Comparison of ENCODE assay signal across 12 cellular contexts in genomic region chr2:68230246-68231060, GRCh38. TPM values are rescaled to one million over a fixed set of nuclear protein-coding genes. Genes with fewer than 3 reads are reported as not detected.
A peak's percentile ranks its signal among the peaks of the same experiment; 100 is the strongest.
DNase-seq lines count a peak whose midpoint lies in the region; ATAC-seq and TF ChIP-seq lines count a peak whose summit lies in the region.
"Had no signal": no experiment of that assay in that cellular context is flagged by ENCODE, and none has a peak within 500 bp of the region (broad histone marks: within the 10 kb centered on the region; RNA-seq: fewer than 3 reads in every experiment).

No MANE protein-coding gene starts in this region.

- H4K91ac ChIP-seq in mesenchymal stem cell (ENCODE audit: low read length): no peak overlapping the region

- H2BK120ac ChIP-seq in mesenchymal stem cell (ENCODE audit: low read depth, low read length): no peak overlapping the region

- H3K27me3 Mint-ChIP-seq in activated B cell treated with CpG ODN at 0.5 μM for 24 hours: no peaks in the 10 kb centered on the region

- TF ChIP-seq CTCF in A673 (conservative IDR thresholded peaks at IDR 0.05; ENCODE audit: low read depth, low read length): no peak
- no peak for TF ChIP-seq CTCF in activated B cell treated with CpG ODN at 0.5 μM for 24 hours (IDR thresholded peaks at IDR 0.05)

- H3K4me3 ChIP-seq in A673 (ENCODE audit: low read depth, low read length, poor library complexity, severe bottlenecking): no peak overlapping the region
- no peak overlapping the region for H3K4me3 ChIP-seq in mesenchymal stem cell (ENCODE audit: insufficient read depth in 1 of 2, low read depth in 1 of 2, low read length in 2 of 2)
- H3K4me3 ChIP-seq: coronary artery had no signal

- 79% methylated on average over 3 of the region's 5 CpGs for WGBS in mesenchymal stem cell

- DNase-seq in A673 (ENCODE audit: low spot score) (no peak), ELR (ENCODE audit: low read depth) (peak; percentile 30), activated B cell treated with CpG ODN at 0.5 μM for 24 hours (no peak), mesenchymal stem cell (peak; percentile 41), mucosa of gallbladder (ENCODE audit: low spot score) (no peak), NCI-H524 treated with DMSO at 0.1 percent for 48 hours (lab: John Stamatoyannopoulos, UW) (no peak), SIG-M5 (lab: John Stamatoyannopoulos, UW) (no peak), NCI-H345 (lab: John Stamatoyannopoulos, UW) (no peak)
- DNase-seq: midbrain, NCI-H1092 treated with DMSO at 0.1 percent for 48 hours, NCI-H774 had no signal

- peak overlapping the region; percentile 2 for H3K4me3 Mint-ChIP-seq in activated B cell treated with CpG ODN at 0.5 μM for 24 hours

- no TSS peak for BruUV-seq in A673 (replicated peaks; lab: Mats Ljungman, UMichigan)

- no peak overlapping the region for H3K14ac ChIP-seq in mesenchymal stem cell (ENCODE audit: low read length in 2 of 2)

- peak overlapping the region; percentile 26 for H3K27ac ChIP-seq in A673 (ENCODE audit: low read depth, low read length, poor library complexity, severe bottlenecking)
- H3K27ac ChIP-seq in mesenchymal stem cell (ENCODE audit: low read length, poor library complexity, severe bottlenecking): peak overlapping the region; percentile 72

- no peak overlapping the region for H3K4me2 ChIP-seq in mesenchymal stem cell (ENCODE audit: low read length, poor library complexity, severe bottlenecking)

- H4K8ac ChIP-seq in mesenchymal stem cell (ENCODE audit: low read length): no peak overlapping the region

- H3K23ac ChIP-seq in mesenchymal stem cell (ENCODE audit: low read length in 2 of 2): no peak overlapping the region

- no peak for ATAC-seq in activated B cell treated with CpG ODN at 0.5 μM for 24 hours (ENCODE audit: low read depth)

- H2BK12ac ChIP-seq in mesenchymal stem cell (ENCODE audit: low read length in 2 of 2): no peak overlapping the region

- no peak overlapping the region for H3K4ac ChIP-seq in mesenchymal stem cell (ENCODE audit: low read depth in 1 of 2, low read length in 2 of 2)

- H3K18ac ChIP-seq in mesenchymal stem cell (ENCODE audit: low read depth in 1 of 2, low read length in 2 of 2): no peak overlapping the region

- H3K27ac Mint-ChIP-seq in activated B cell treated with CpG ODN at 0.5 μM for 24 hours: peak overlapping the region; percentile 57

- H3K9me3 ChIP-seq in A673 (ENCODE audit: low read depth, low read length, poor library complexity, severe bottlenecking) (no peaks in the 10 kb centered on the region), mesenchymal stem cell (ENCODE audit: control insufficient read depth, low read length) (no peaks in the 10 kb centered on the region)

- peaks cover 19% of the 10 kb centered on the region for H3K36me3 Mint-ChIP-seq in activated B cell treated with CpG ODN at 0.5 μM for 24 hours (ENCODE audit: low read depth)

- no peaks in the 10 kb centered on the region for H3K79me1 ChIP-seq in mesenchymal stem cell (replicated peaks; ENCODE audit: low read length, poor library complexity, severe bottlenecking)

- no peak overlapping the region for H2AFZ ChIP-seq in mesenchymal stem cell (ENCODE audit: low read depth, low read length)

- peaks cover 90% of the 10 kb centered on the region for H3K4me1 Mint-ChIP-seq in activated B cell treated with CpG ODN at 0.5 μM for 24 hours

- H3K27me3 ChIP-seq in A673 (replicated peaks; ENCODE audit: insufficient read depth, low read depth, low read length, poor library complexity) (no peaks in the 10 kb centered on the region), mesenchymal stem cell (ENCODE audit: control insufficient read depth in 1 of 2, insufficient read depth in 1 of 2, low read length in 2 of 2) (no peaks in the 10 kb centered on the region)

- no peaks in the 10 kb centered on the region for H3K9me3 Mint-ChIP-seq in activated B cell treated with CpG ODN at 0.5 μM for 24 hours

- no peak overlapping the region for H2BK5ac ChIP-seq in mesenchymal stem cell (ENCODE audit: low read depth, low read length, poor library complexity, severe bottlenecking)

- H2AK5ac ChIP-seq in mesenchymal stem cell (ENCODE audit: low read length, severe bottlenecking): no peak overlapping the region

- CTCF ChIA-PET in A673 (lab: Charles Lee) (no interaction called here), activated B cell treated with CpG ODN at 0.5 μM for 24 hours (lab: Charles Lee) (interaction anchor here (1.1 kb wide), 1 partner anchor 34 kb away, joined by 3 read pairs; no protein-coding TSS in a partner anchor)

- no peaks in the 10 kb centered on the region for H3K36me3 ChIP-seq in A673 (ENCODE audit: insufficient read depth, low read length, poor library complexity, severe bottlenecking)
- no peaks in the 10 kb centered on the region for H3K36me3 ChIP-seq in mesenchymal stem cell (ENCODE audit: control insufficient read depth in 1 of 2, insufficient read depth in 2 of 2, low read depth in 1 of 2, low read length in 2 of 2)

- intact Hi-C loops in A673 (cut with micrococcal nuclease; ENCODE audit: unreplicated experiment): no loop called here
- intact Hi-C loops in activated B cell treated with CpG ODN at 0.5 μM for 24 hours (cut with micrococcal nuclease): loop anchor here (1.0 kb wide), 1 partner anchor 9 kb away; no protein-coding TSS in a partner anchor

- no peak overlapping the region for H3K9ac ChIP-seq in mesenchymal stem cell (ENCODE audit: low read length)

- no peak overlapping the region for H2BK15ac ChIP-seq in mesenchymal stem cell (ENCODE audit: low read depth, poor library complexity, severe bottlenecking)

- POLR2A ChIA-PET in A673 (lab: Charles Lee; ENCODE audit: low non-redundant PET): interaction anchor here (0.7 kb wide), 1 partner anchor 31 kb away, joined by 4 read pairs; no protein-coding TSS in a partner anchor
- POLR2A ChIA-PET in activated B cell treated with CpG ODN at 0.5 μM for 24 hours (lab: Charles Lee): interaction anchor here (0.7 kb wide), 2 partner anchors 18 to 25 kb away, joined by 3 to 4 read pairs; no protein-coding TSS in a partner anchor

- peaks cover 30% of the 10 kb centered on the region for H3K4me1 ChIP-seq in A673 (ENCODE audit: insufficient read depth, low read length, poor library complexity, severe bottlenecking)
- peaks cover 3% of the 10 kb centered on the region for H3K4me1 ChIP-seq in mesenchymal stem cell (ENCODE audit: control insufficient read depth, insufficient read depth, low read depth, low read length)

RNA-seq across cellular contexts. Expression of gene PPP3R1, which starts 21.9 kb away (rescaled TPM):
- total RNA-seq in A673 (2021) (83.8 and 86.0 TPM in 2 replicates), activated B cell treated with CpG ODN at 0.5 μM for 24 hours (53.5 and 56.2 TPM in 2 replicates), mucosa of gallbladder (47.7 TPM)
- polyA plus RNA-seq in mesenchymal stem cell (2013, experiment 1 of 2): 28.6 TPM
- polyA plus RNA-seq in mesenchymal stem cell (2013, experiment 2 of 2): 29.2 TPM

Comparison
In these comparisons a context has a peak if more than half of its experiments do, and no peak if none do; other contexts are left out.
1. DNase-seq: peak in ELR (single experiment) and mesenchymal stem cell (single experiment); none in A673 (single experiment), activated B cell treated with CpG ODN at 0.5 μM for 24 hours (single experiment), mucosa of gallbladder (single experiment), NCI-H524 treated with DMSO at 0.1 percent for 48 hours (single experiment), SIG-M5 (single experiment) and NCI-H345 (single experiment).